In the genomic region with DNA sequence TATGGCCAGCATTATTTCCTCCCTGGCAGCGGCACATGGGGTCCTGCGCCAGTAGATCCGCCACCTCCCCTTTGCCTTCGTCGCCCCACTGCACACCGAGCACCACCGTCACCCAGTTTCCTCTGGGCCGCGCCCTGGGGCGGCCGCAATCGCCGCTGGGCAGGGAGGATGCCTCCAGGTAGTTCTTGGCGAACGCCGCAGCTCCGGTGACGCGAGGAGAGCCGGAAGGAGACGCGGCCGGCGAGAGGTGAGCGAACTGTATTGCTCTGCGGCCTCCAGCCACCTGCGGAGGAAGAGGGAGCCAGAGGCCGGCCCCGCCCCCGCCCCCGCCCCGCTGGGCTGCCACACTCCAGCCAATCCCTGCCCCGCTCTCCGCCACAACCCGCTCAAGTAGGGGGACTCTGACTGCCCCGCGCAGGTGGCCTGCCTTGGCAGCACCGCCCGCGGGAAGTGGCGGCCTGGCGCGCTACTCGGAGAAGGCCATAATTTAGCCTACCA, we compare ENCODE assay signal across 9 cellular contexts. TPM values are rescaled to one million over a fixed set of nuclear protein-coding genes. Genes with fewer than 3 reads are reported as not detected.
DNase-seq lines count a peak whose midpoint lies in the region; ATAC-seq, FAIRE-seq and TF ChIP-seq lines count a peak whose summit lies in the region.
"Had no signal": no experiment of that assay in that cellular context is flagged by ENCODE, and none has a peak within 500 bp of the region (broad histone marks: within the 10 kb centered on the region; RNA-seq: fewer than 3 reads in every experiment).

No MANE protein-coding gene starts in this region.

- WGBS in GM12878 (ENCODE audit: insufficient coverage, insufficient replicate concordance, low lambda C conversion rate, missing lambda C conversion rate) = 1% methylated on average over 37 of the region's 44 CpGs
- 6 to 9% methylated on average over 44 of the region's 44 CpGs for WGBS in lung, 2 donors

- intact Hi-C loops in GM12878 (cut with micrococcal nuclease; ENCODE audit: unreplicated experiment) = no loop called here

- H4K20me1 ChIP-seq in GM12878 (ENCODE audit: control insufficient read depth, insufficient read depth) = no peaks in the 10 kb centered on the region

- SMC1A ChIA-PET in GM12878 (lab: Charles Lee; ENCODE audit: uncharacterized antibody, unreplicated experiment) = interaction anchor here (1.5 to 2.0 kb wide), 3 partner anchors 12 to 39 kb away, joined by 3 to 6 read pairs (median 4); partner anchors contain the start of gene SLFN13

- H3K27me3 ChIP-seq in GM12878 (replicated peaks in 1 of 2; ENCODE audit: control insufficient read depth in 2 of 2, insufficient read depth in 2 of 2, low read length in 1 of 2) (no peaks in the 10 kb centered on the region), lung (ENCODE audit: control insufficient read depth, insufficient read depth) (no peaks in the 10 kb centered on the region), SJCRH30 (0 out of 2 replicates have a peak, but pooled peaks cover 5% of the 10 kb centered on the region)

- TF ChIP-seq POLR2A in GM12878 (IDR thresholded peaks at IDR 0.05; ENCODE audit: low read depth, low read length) = peak; percentile 64

- no TSS peak for BruUV-seq in GM12878 (replicated peaks; lab: Mats Ljungman, UMichigan)

- H3K4me1 ChIP-seq in GM12878 (ENCODE audit: control insufficient read depth, insufficient read depth, low read length) (no peaks in the 10 kb centered on the region), lung (ENCODE audit: control insufficient read depth in 2 of 2, insufficient read depth in 2 of 2, low read length in 2 of 2) (peaks cover 0 to 1% of the 10 kb centered on the region in 2 donors), SJCRH30 (no peaks in the 10 kb centered on the region)

- peak overlapping the region; percentile 79 for H3K27ac Mint-ChIP-seq in stimulated activated memory B cell treated with anti-CD40 and anti-IgM and Interleukin-4, amounts not matched to agents 10 μg/mL and 1 μg/mL and 100 μg/mL, for 72 hours

- peak overlapping the region; percentile 89 for H2AFZ ChIP-seq in GM12878 (ENCODE audit: control insufficient read depth, low read depth, low read length)

- H3K27ac ChIP-seq in GM12878 (ENCODE audit: control insufficient read depth, insufficient read depth) = peak overlapping the region; percentile 24; the same call in 1 of the 2 replicates
- H3K27ac ChIP-seq in lung (ENCODE audit: low read depth in 1 of 2, low read length in 1 of 2) = no peak overlapping the region
- no peak overlapping the region for H3K27ac ChIP-seq in SJCRH30

- H3K27me3 Mint-ChIP-seq in stimulated activated memory B cell treated with anti-CD40 and anti-IgM and Interleukin-4, amounts not matched to agents 10 μg/mL and 1 μg/mL and 100 μg/mL, for 72 hours = no peaks in the 10 kb centered on the region

- no peaks in the 10 kb centered on the region for H3K36me3 Mint-ChIP-seq in stimulated activated memory B cell treated with anti-CD40 and anti-IgM and Interleukin-4, amounts not matched to agents 10 μg/mL and 1 μg/mL and 100 μg/mL, for 72 hours

- TF ChIP-seq RAD21 in GM12878 (IDR thresholded peaks at IDR 0.05; ENCODE audit: insufficient read depth, low read depth, low read length) = no peak

- TF ChIP-seq CTCF in GM12878 (IDR thresholded peaks at IDR 0.05 in 2 of 3, conservative IDR thresholded peaks at IDR 0.05 in 1 of 3; ENCODE audit: control insufficient read depth in 2 of 3, extremely low read depth in 1 of 3, insufficient read depth in 1 of 3, low read depth in 3 of 3, low read length in 3 of 3) (no peak), lung (IDR thresholded peaks at IDR 0.05; ENCODE audit: control extremely low read depth, extremely low read depth) (no peak)

- FAIRE-seq in GM12878 (lab: Jason Lieb, UNC) = no peak
- FAIRE-seq: colon had no signal

- H3K4me3 Mint-ChIP-seq in stimulated activated memory B cell treated with anti-CD40 and anti-IgM and Interleukin-4, amounts not matched to agents 10 μg/mL and 1 μg/mL and 100 μg/mL, for 72 hours = peak overlapping the region; percentile 77

- H3K9ac ChIP-seq in GM12878 (ENCODE audit: control insufficient read depth, insufficient read depth, low read length) = no peak overlapping the region; the same call in 1 of the 2 replicates

- RAD21 ChIA-PET in GM12878 (lab: Charles Lee; ENCODE audit: unreplicated experiment) = no interaction called here

- peak; percentile 77 for ATAC-seq in HG03095 (IDR thresholded peaks at IDR 0.05; ENCODE audit: unreplicated experiment)
- peak; percentile 98 for ATAC-seq in GM12878
- ATAC-seq in lung (ENCODE audit: insufficient read depth, low FRiP score) = peak; percentile 83
- ATAC-seq in stimulated activated memory B cell treated with anti-CD40 and anti-IgM and Interleukin-4, amounts not matched to agents 10 μg/mL and 1 μg/mL and 100 μg/mL, for 72 hours = peak; percentile 99

- in situ Hi-C loops in GM12878 (cut with MboI) = no loop called here

- H3K4me1 Mint-ChIP-seq in stimulated activated memory B cell treated with anti-CD40 and anti-IgM and Interleukin-4, amounts not matched to agents 10 μg/mL and 1 μg/mL and 100 μg/mL, for 72 hours = peaks cover 17% of the 10 kb centered on the region

- H3K79me2 ChIP-seq in GM12878 (ENCODE audit: control insufficient read depth, insufficient read depth, low read length) = no peaks in the 10 kb centered on the region

- CTCF ChIA-PET in GM12878 (lab: Yijun Ruan, JAX) = interaction anchor here (0.6 kb wide), 1 partner anchor 74 kb away, joined by 3 read pairs; no protein-coding TSS in a partner anchor

- H3K4me2 ChIP-seq in GM12878 (ENCODE audit: control insufficient read depth, insufficient read depth) = peak overlapping the region; percentile 83

- POLR2A ChIA-PET in GM12878 (lab: Charles Lee) = interaction anchor here (2.1 kb wide), 1 partner anchor 12 kb away, joined by 7 read pairs; the partner anchor contains the start of gene SLFN13

- H3K4me3 ChIP-seq in GM12878 (peak overlapping the region; percentile 54; the same call in 1 of the 2 replicates), lung (peak overlapping the region; percentile 18), SJCRH30 (no peak overlapping the region)

- DNase-seq in NCI-H2171 treated with DMSO at 0.1 percent for 48 hours (lab: John Stamatoyannopoulos, UW) = peak; percentile 3
- no peak for DNase-seq in NCI-H2171 (lab: John Stamatoyannopoulos, UW)
- DNase-seq in SK-N-DZ (ENCODE audit: low spot score) = peak; percentile 4
- peak; percentile 39 for DNase-seq in GM12878 (ENCODE audit: low read depth, low spot score)
- peak; percentile 75 for DNase-seq in lung (ENCODE audit: low spot score)
- no peak for DNase-seq in SJCRH30

- H3K9me3 Mint-ChIP-seq in stimulated activated memory B cell treated with anti-CD40 and anti-IgM and Interleukin-4, amounts not matched to agents 10 μg/mL and 1 μg/mL and 100 μg/mL, for 72 hours = peaks cover 3% of the 10 kb centered on the region

- no peaks in the 10 kb centered on the region; a peak in 1 of 4 replicates for H3K36me3 ChIP-seq in GM12878 (ENCODE audit: control insufficient read depth in 2 of 2, insufficient read depth in 2 of 2, low read length in 1 of 2)
- H3K36me3 ChIP-seq in lung (ENCODE audit: control insufficient read depth in 2 of 2, insufficient read depth in 2 of 2, low read length in 2 of 2) = no peaks in the 10 kb centered on the region
- no peaks in the 10 kb centered on the region for H3K36me3 ChIP-seq in SJCRH30

- TF ChIP-seq EP300 in GM12878 (IDR thresholded peaks at IDR 0.05; ENCODE audit: borderline replicate concordance in 1 of 2, control insufficient read depth in 1 of 2, low read depth in 2 of 2, low read length in 2 of 2) = no peak

- no peaks in the 10 kb centered on the region for H3K9me3 ChIP-seq in GM12878 (replicated peaks; ENCODE audit: control insufficient read depth, insufficient read depth, low read length)
- H3K9me3 ChIP-seq in lung (ENCODE audit: control insufficient read depth in 2 of 2, insufficient read depth in 1 of 2, low read length in 1 of 2) = peaks cover 0 to 4% of the 10 kb centered on the region in 2 donors
- H3K9me3 ChIP-seq in SJCRH30 (replicated peaks) = no peaks in the 10 kb centered on the region; the same call in 1 of the 2 replicates

RNA-seq across cellular contexts. Expression of gene SLFN13, which starts 11.8 kb away (rescaled TPM):
- polyA plus RNA-seq in SK-N-DZ (2014; cell fraction: cytosol; rRNA removed) = 0.15 and 1.4 TPM in 2 replicates
- 0.06 and 0.40 TPM in 2 replicates for polyA plus RNA-seq in SK-N-DZ (2014; cell fraction: nucleus; rRNA removed)
- 70.3 and 76.0 TPM in 2 replicates for total RNA-seq in GM12878 (2013; cell fraction: nucleolus; rRNA removed)
- total RNA-seq in GM12878 (2014; rRNA removed) = 56.3 and 56.4 TPM in 2 replicates
- total RNA-seq in GM12878 (2014; rRNA removed; fragmentation: Illumina TruSeq; extraction: Trizol) = 41.0 and 42.2 TPM in 2 replicates
- total RNA-seq in GM12878 (2021) = 51.5 and 64.4 TPM in 2 replicates
- 23.6 TPM for polyA plus RNA-seq in GM12878 (2011; ENCODE audit: low read depth)
- polyA plus RNA-seq in GM12878 (2011; rRNA removed) = 62.0 and 91.9 TPM in 2 replicates
- 51.0 and 69.7 TPM in 2 replicates for polyA plus RNA-seq in GM12878 (2011; cell fraction: cytosol; rRNA removed)
- 107 and 118 TPM in 2 replicates for polyA plus RNA-seq in GM12878 (2011; cell fraction: nucleus; rRNA removed)
- polyA plus RNA-seq in GM12878 (2012) = 31.8 and 34.3 TPM in 2 replicates
- polyA plus RNA-seq in GM12878 (2014; fragmentation: Illumina TruSeq; extraction: Trizol) = 82.4 and 94.6 TPM in 2 replicates
- 10 to 100 TPM; 12.4 to 20.2 TPM for polyA plus RNA-seq in GM12878 (2014; fragmentation: Nextera tagmentation; extraction: Ambion mirVana)
- polyA plus RNA-seq in GM12878 (2014; rRNA removed) = 72.5 and 81.9 TPM in 2 replicates
- polyA plus RNA-seq in GM12878 (2016; fragmentation: Nextera tagmentation; extraction: Ambion mirVana) = 10 to 100 TPM; 61.7 to 63.3 TPM
- 61.1 and 61.7 TPM in 2 replicates for polyA minus RNA-seq in GM12878 (2011; rRNA and poly(A)+ RNA removed)
- polyA minus RNA-seq in GM12878 (2011; cell fraction: cytosol; rRNA and poly(A)+ RNA removed) = 14.5 and 17.4 TPM in 2 replicates
- 25.8 and 31.7 TPM in 2 replicates for polyA minus RNA-seq in GM12878 (2011; cell fraction: nucleus; rRNA and poly(A)+ RNA removed)
- total RNA-seq in lung = 10 to 100 TPM; 20.6 to 39.1 TPM
- 1 to 10 TPM; 5.2 TPM for polyA plus RNA-seq in lung
- total RNA-seq in SJCRH30 (2014; rRNA removed; shearing (Covaris generic)) = 0.28 and 0.69 TPM in 2 replicates

RNA-seq across cellular contexts. Expression of gene SLFN12, which starts 28.1 kb away (rescaled TPM):
- polyA plus RNA-seq in SK-N-DZ (2014; cell fraction: cytosol; rRNA removed) = not detected in 2 replicates
- polyA plus RNA-seq in SK-N-DZ (2014; cell fraction: nucleus; rRNA removed) = 0.49 TPM in 1 of 2 replicates, not detected in the other
- total RNA-seq in GM12878 (2013; cell fraction: nucleolus; rRNA removed) = 18.6 and 20.7 TPM in 2 replicates
- total RNA-seq in GM12878 (2014; rRNA removed) = 15.0 and 16.9 TPM in 2 replicates
- 16.4 and 18.2 TPM in 2 replicates for total RNA-seq in GM12878 (2014; rRNA removed; fragmentation: Illumina TruSeq; extraction: Trizol)
- 11.6 and 12.8 TPM in 2 replicates for total RNA-seq in GM12878 (2021)
- 6.8 TPM for polyA plus RNA-seq in GM12878 (2011; ENCODE audit: low read depth)
- polyA plus RNA-seq in GM12878 (2011; rRNA removed) = 12.7 and 18.2 TPM in 2 replicates
- 4.9 and 5.3 TPM in 2 replicates for polyA plus RNA-seq in GM12878 (2011; cell fraction: cytosol; rRNA removed)
- polyA plus RNA-seq in GM12878 (2011; cell fraction: nucleus; rRNA removed) = 20.2 and 24.1 TPM in 2 replicates
- polyA plus RNA-seq in GM12878 (2012) = 8.4 and 9.7 TPM in 2 replicates
- 18.5 and 24.8 TPM in 2 replicates for polyA plus RNA-seq in GM12878 (2014; fragmentation: Illumina TruSeq; extraction: Trizol)
- polyA plus RNA-seq in GM12878 (2014; fragmentation: Nextera tagmentation; extraction: Ambion mirVana) = 10 to 100 TPM; 11.2 to 14.8 TPM
- 7.9 and 14.2 TPM in 2 replicates for polyA plus RNA-seq in GM12878 (2014; rRNA removed)
- 10 to 100 TPM in 1 of 2 experiments, 1 to 10 TPM in 1; 8.7 to 10.2 TPM for polyA plus RNA-seq in GM12878 (2016; fragmentation: Nextera tagmentation; extraction: Ambion mirVana)
- polyA minus RNA-seq in GM12878 (2011; rRNA and poly(A)+ RNA removed) = 8.2 and 8.7 TPM in 2 replicates
- polyA minus RNA-seq in GM12878 (2011; cell fraction: cytosol; rRNA and poly(A)+ RNA removed) = 1.6 and 3.4 TPM in 2 replicates
- 10.6 and 14.3 TPM in 2 replicates for polyA minus RNA-seq in GM12878 (2011; cell fraction: nucleus; rRNA and poly(A)+ RNA removed)
- 10 to 100 TPM; 12.4 to 27.4 TPM for total RNA-seq in lung
- 1 to 10 TPM; 2.9 to 3.7 TPM for polyA plus RNA-seq in lung
- 16.3 and 19.0 TPM in 2 replicates for total RNA-seq in SJCRH30 (2014; rRNA removed; shearing (Covaris generic))

Comparison
In these comparisons a context has a peak if more than half of its experiments do, and no peak if none do; other contexts are left out.
1. DNase-seq: peak in NCI-H2171 treated with DMSO at 0.1 percent for 48 hours (single experiment), SK-N-DZ (single experiment), GM12878 (single experiment) and lung (single experiment); none in NCI-H2171 (single experiment) and SJCRH30 (0 of 2).
2. RNA of gene SLFN13, which starts 11.8 kb away (total RNA-seq): 41.0 to 76.0 TPM in GM12878 and 20.6 to 39.1 TPM in lung; 0.28 to 0.69 TPM in SJCRH30; every median in the first group is over 10 times any median in the second.
3. Peak in every context shown above with its lines, with median percentiles within 50 percentile points of each other: ATAC-seq.